Comparison of ENCODE assay signal across 8 cellular contexts in genomic region chrX:63761639-63762038, GRCh38. TPM values are rescaled to one million over a fixed set of nuclear protein-coding genes. Genes with fewer than 3 reads are reported as not detected.
DNase-seq lines count a peak whose midpoint lies in the region; ATAC-seq and TF ChIP-seq lines count a peak whose summit lies in the region.

No MANE protein-coding gene starts in this region.

- H3K4me1 ChIP-seq in lower lobe of right lung (no peaks in the 10 kb centered on the region), adrenal gland (replicated peaks in 1 of 2) (no peaks in the 10 kb centered on the region)

- H3K9me3 ChIP-seq in lower lobe of right lung (no peaks in the 10 kb centered on the region), adrenal gland (replicated peaks in 1 of 3) (no peaks in the 10 kb centered on the region)

- intact Hi-C loops in lower lobe of right lung (cut with DNase I), result no loop called here
- intact Hi-C loops in adrenal gland (cut with DNase I), result no loop called here

- no peaks in the 10 kb centered on the region for H3K27me3 ChIP-seq in lower lobe of right lung (ENCODE audit: low read depth)
- H3K27me3 ChIP-seq in adrenal gland, result no peaks in the 10 kb centered on the region

- peak; percentile 14 for TF ChIP-seq CTCF in lower lobe of right lung (IDR thresholded peaks at IDR 0.05)
- TF ChIP-seq CTCF in adrenal gland (IDR thresholded peaks at IDR 0.05), result peak in 1 of 6 experiments; percentile 19

- DNase-seq in lower lobe of right lung (no peak), anterior cingulate cortex (lab: John Stamatoyannopoulos, UW) (no peak), adrenal gland (no peak), T-helper 1 cell (no peak), DMS153 treated with DMSO at 0.1 percent for 48 hours (lab: John Stamatoyannopoulos, UW; ENCODE audit: unreplicated experiment) (no peak)

- TF ChIP-seq POLR2A in adrenal gland (IDR thresholded peaks at IDR 0.05), result no peak

- H3K36me3 ChIP-seq in lower lobe of right lung, result no peaks in the 10 kb centered on the region
- no peaks in the 10 kb centered on the region for H3K36me3 ChIP-seq in adrenal gland (replicated peaks in 1 of 2)

- 57 to 84% (median 79%) methylated on average over 1 of the region's 1 CpG for WGBS in adrenal gland, 4 donors

- no peak overlapping the region for H3K27ac ChIP-seq in lower lobe of right lung
- H3K27ac ChIP-seq in adrenal gland, result no peak overlapping the region

- H3K4me3 ChIP-seq in lower lobe of right lung, result no peak overlapping the region
- H3K4me3 ChIP-seq in adrenal gland, result no peak overlapping the region

- ATAC-seq in GM18858 (IDR thresholded peaks at IDR 0.05; ENCODE audit: unreplicated experiment) (peak; percentile 76), GM21786 (IDR thresholded peaks at IDR 0.05; ENCODE audit: unreplicated experiment) (peak; percentile 82), HG03571 (IDR thresholded peaks at IDR 0.05; ENCODE audit: unreplicated experiment) (peak; percentile 80), lower lobe of right lung (no peak)

RNA-seq across cellular contexts. Expression of gene ARHGEF9, which starts 23.4 kb away (rescaled TPM):
- total RNA-seq in lower lobe of right lung (20.8 TPM), adrenal gland (10 to 100 TPM; 13.8 to 49.6 (median 26.3) TPM)
- polyA plus RNA-seq in adrenal gland, result 10 to 100 TPM; 30.5 to 54.4 (median 31.6) TPM

Comparison
In these comparisons a context has a peak if more than half of its experiments do, and no peak if none do; other contexts are left out.
1. ATAC-seq: peak in GM18858 (single experiment), GM21786 (single experiment) and HG03571 (single experiment); none in lower lobe of right lung (0 of 2).